16 cellular contexts compared by ENCODE assay signal in genomic region chr18:69631281-69631680, GRCh38.
"Had no signal": no experiment of that assay in that cellular context is flagged by ENCODE, and none has a peak within 500 bp of the region (broad histone marks: within the 10 kb centered on the region; RNA-seq: fewer than 3 reads in every experiment).

No MANE protein-coding gene starts in this region.

- H3K36me3 ChIP-seq: colonic mucosa, left ventricle myocardium inferior, sigmoid colon had no signal

- DNase-seq: activated CD4-positive, alpha-beta T cell treated with anti-CD3 and anti-CD28 coated beads for 36 hours; activated CD8-positive, alpha-beta memory T cell treated with anti-CD3 and anti-CD28 coated beads, Interleukin-2, amount 50 U/mL, for 4 hours; activated CD8-positive, alpha-beta T cell treated with anti-CD3 and anti-CD28 coated beads for 36 hours; activated gamma-delta T cell treated with Interleukin-2 at 50 U/mL for 16 hours; activated naive CD8-positive, alpha-beta T cell treated with anti-CD3 and anti-CD28 coated beads, Interleukin-2, amount 10 ng/mL, durations not matched to agents 7 days and 5 days; activated T-cell treated with anti-CD3 and anti-CD28 coated beads, Interleukin-2, amount 50 U/mL, for 72 hours; colonic mucosa; effector CD4-positive, alpha-beta T cell; head of caudate nucleus; kidney; left ventricle myocardium inferior; sigmoid colon; stimulated activated naive CD4-positive, alpha-beta T cell treated with Interleukin-2 at 50 U/mL for 16 hours; T-helper 9 cell; testis had no signal

- ATAC-seq: activated CD4-positive, alpha-beta T cell treated with anti-CD3 and anti-CD28 coated beads for 36 hours; activated CD8-positive, alpha-beta T cell treated with anti-CD3 and anti-CD28 coated beads for 36 hours; activated T-cell treated with anti-CD3 and anti-CD28 coated beads, Interleukin-2, amount 50 U/mL, for 72 hours had no signal

- H3K4me3 ChIP-seq: colonic mucosa, left ventricle myocardium inferior, sigmoid colon, testis had no signal

- H3K4me1 ChIP-seq: colonic mucosa had no signal

- H3K27me3 ChIP-seq: colonic mucosa, sigmoid colon, testis had no signal

- H3K9me3 ChIP-seq: colonic mucosa, left ventricle myocardium inferior, sigmoid colon, testis had no signal

- H3K27ac ChIP-seq: colonic mucosa, left ventricle myocardium inferior, sigmoid colon, testis, VCaP had no signal
